ENCODE assay signal across 8 cellular contexts in the genomic region with DNA sequence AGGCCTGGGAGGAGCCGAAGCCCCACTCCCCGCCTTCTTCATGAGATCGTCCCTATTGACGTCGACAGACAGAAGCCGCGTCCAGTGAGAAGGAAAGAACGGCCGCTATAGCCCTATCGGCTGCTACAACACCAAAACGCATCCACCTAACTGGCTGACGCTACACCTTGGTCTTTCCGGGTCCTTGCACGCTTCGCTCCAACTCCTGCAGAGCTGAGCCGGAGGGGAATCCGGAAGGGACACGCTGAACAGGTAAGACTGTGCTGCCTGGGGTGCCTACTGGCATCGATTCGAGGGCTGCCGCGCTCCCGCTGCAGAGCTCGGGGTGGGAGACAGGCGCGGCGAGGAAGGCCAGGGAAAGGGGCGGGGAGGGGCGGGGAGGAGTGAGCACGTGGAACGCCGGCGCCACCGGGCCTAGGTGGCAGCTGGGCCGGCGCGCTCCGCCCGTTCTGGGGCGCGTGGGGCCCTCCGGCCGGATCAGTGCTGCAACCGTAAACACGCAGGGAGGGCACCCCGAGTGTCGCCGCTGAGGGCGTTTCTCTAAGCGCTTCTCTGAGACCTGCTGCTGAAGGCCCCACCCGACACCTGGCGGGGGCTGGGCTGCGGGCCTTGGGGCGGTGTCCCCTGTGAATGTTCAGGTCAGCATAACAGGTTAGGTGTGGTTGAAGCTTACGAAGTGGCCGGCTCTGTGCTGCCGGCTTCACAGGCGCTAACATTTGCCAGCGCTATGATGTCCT. TPM values are rescaled to one million over a fixed set of nuclear protein-coding genes. Genes with fewer than 3 reads are reported as not detected.
DNase-seq lines count a peak whose midpoint lies in the region; ATAC-seq and TF ChIP-seq lines count a peak whose summit lies in the region.

Gene DCAF4, plus strand, starts transcription at position 173 of the 737 bp plus-strand sequence. CDS start 11,515 bp downstream, outside the sequence.

- peak; percentile 96 for ATAC-seq in HG02798 (IDR thresholded peaks at IDR 0.05; ENCODE audit: poor library complexity, unreplicated experiment)
- peak; percentile 95 for ATAC-seq in activated naive CD8-positive, alpha-beta T cell treated with anti-CD3 and anti-CD28 coated beads, Interleukin-2, amount 10 ng/mL, durations not matched to agents 7 days and 5 days (ENCODE audit: low read depth)
- ATAC-seq in Right ventricle myocardium inferior, result peak; percentile 99

- no peak for TF ChIP-seq POLR2A in ovary (IDR thresholded peaks at IDR 0.05)

- H3K36me3 ChIP-seq in ovary (no peaks in the 10 kb centered on the region), tibial artery (peaks cover 0 to 12% (median 0%) of the 10 kb centered on the region in 3 donors)

- TF ChIP-seq CTCF in GM12875 (IDR thresholded peaks at IDR 0.05; ENCODE audit: borderline replicate concordance, insufficient read depth, low read depth, low read length) (no peak), ovary (IDR thresholded peaks at IDR 0.05) (no peak), tibial artery (IDR thresholded peaks at IDR 0.05) (no peak)

- peaks cover 8% of the 10 kb centered on the region for H3K4me1 Mint-ChIP-seq in activated naive CD8-positive, alpha-beta T cell treated with anti-CD3 and anti-CD28 coated beads, Interleukin-2, amount 10 ng/mL, durations not matched to agents 7 days and 5 days

- peaks cover 21% of the 10 kb centered on the region for H3K27me3 Mint-ChIP-seq in activated naive CD8-positive, alpha-beta T cell treated with anti-CD3 and anti-CD28 coated beads, Interleukin-2, amount 10 ng/mL, durations not matched to agents 7 days and 5 days

- H3K27me3 ChIP-seq in ovary, result no peaks in the 10 kb centered on the region
- no peaks in the 10 kb centered on the region for H3K27me3 ChIP-seq in tibial artery

- DNase-seq in NCI-H1417 treated with DMSO at 0.1 percent for 48 hours (lab: John Stamatoyannopoulos, UW) (peak; percentile 94), SW 1271 (lab: John Stamatoyannopoulos, UW) (peak; percentile 97 to 99), Right ventricle myocardium inferior (ENCODE audit: missing footprints) (peak; percentile 97), ovary (peak; percentile 94 to 97 (median 95)), tibial artery (peak; percentile 98)
- peak; percentile 89 for DNase-seq in activated naive CD8-positive, alpha-beta T cell treated with anti-CD3 and anti-CD28 coated beads, Interleukin-2, amount 10 ng/mL, durations not matched to agents 7 days and 5 days

- H3K27ac ChIP-seq in ovary (peak within 1 kb of the TSS; percentile 14 to 78), tibial artery (peak within 1 kb of the TSS; percentile 78 to 84)

- H3K4me3 ChIP-seq in GM12875 (ENCODE audit: low read depth, low read length), result peak within 1 kb of the TSS; percentile 82
- H3K4me3 ChIP-seq in ovary, result peak within 1 kb of the TSS; percentile 64
- H3K4me3 ChIP-seq in tibial artery, result peak within 1 kb of the TSS; percentile 66 to 86

- peaks cover 1% of the 10 kb centered on the region for H3K4me1 ChIP-seq in ovary (ENCODE audit: insufficient read depth)
- peaks cover 0 to 11% (median 4%) of the 10 kb centered on the region in 4 donors for H3K4me1 ChIP-seq in tibial artery

- 0 to 1% (median 0%) methylated on average over 55 to 59 of the region's 59 CpGs for WGBS in ovary, 3 donors

- peak within 1 kb of the TSS; percentile 99 for H3K4me3 Mint-ChIP-seq in activated naive CD8-positive, alpha-beta T cell treated with anti-CD3 and anti-CD28 coated beads, Interleukin-2, amount 10 ng/mL, durations not matched to agents 7 days and 5 days

- POLR2A ChIA-PET in activated naive CD8-positive, alpha-beta T cell treated with anti-CD3 and anti-CD28 coated beads, Interleukin-2, amount 10 ng/mL, durations not matched to agents 7 days and 5 days (lab: Charles Lee), result no interaction called here

- no peak for TF ChIP-seq EP300 in ovary (IDR thresholded peaks at IDR 0.05)

- H3K36me3 Mint-ChIP-seq in activated naive CD8-positive, alpha-beta T cell treated with anti-CD3 and anti-CD28 coated beads, Interleukin-2, amount 10 ng/mL, durations not matched to agents 7 days and 5 days, result no peaks in the 10 kb centered on the region

- peak within 1 kb of the TSS; percentile 99 for H3K27ac Mint-ChIP-seq in activated naive CD8-positive, alpha-beta T cell treated with anti-CD3 and anti-CD28 coated beads, Interleukin-2, amount 10 ng/mL, durations not matched to agents 7 days and 5 days

- H3K9me3 ChIP-seq in ovary, result no peaks in the 10 kb centered on the region
- no peaks in the 10 kb centered on the region for H3K9me3 ChIP-seq in tibial artery

- intact Hi-C loops in Right ventricle myocardium inferior (cut with DNase I) (no loop called here), ovary (cut with DNase I) (no loop called here), tibial artery (cut with DNase I; ENCODE audit: low total_unique reads) (no loop called here)

- H3K9me3 Mint-ChIP-seq in activated naive CD8-positive, alpha-beta T cell treated with anti-CD3 and anti-CD28 coated beads, Interleukin-2, amount 10 ng/mL, durations not matched to agents 7 days and 5 days, result no peaks in the 10 kb centered on the region

RNA-seq across cellular contexts. Expression of gene DCAF4, which starts in this region (rescaled TPM):
- total RNA-seq in activated naive CD8-positive, alpha-beta T cell treated with anti-CD3 and anti-CD28 coated beads, Interleukin-2, amount 10 ng/mL, durations not matched to agents 7 days and 5 days, result 10 to 100 TPM; 18.3 to 24.6 TPM
- 7.9 TPM for total RNA-seq in Right ventricle myocardium inferior
- total RNA-seq in ovary, result 10 to 100 TPM; 13.9 to 31.1 (median 21.8) TPM
- polyA plus RNA-seq in ovary, result 10 to 100 TPM; 12.2 to 19.7 TPM

Comparison
In these comparisons a context has a peak if more than half of its experiments do, and no peak if none do; other contexts are left out.
1. Peak in every context shown above with its lines: DNase-seq, ATAC-seq, H3K4me3 ChIP-seq and H3K27ac ChIP-seq.